ENCODE assay signal across 1 cellular context in genomic region chr10:100620087-100620835, GRCh38.
TF ChIP-seq lines count a peak whose summit lies in the region.

No MANE protein-coding gene starts in this region.

TF ChIP-seq in HEK293, 187 proteins besides CTCF, POLR2A, EP300 and RAD21 (continued from another document):
- TF ChIP-seq WT1 (tag by site-specific recombination; IDR thresholded peaks at IDR 0.05) (no peak), ZNF112 (tag by site-specific recombination; IDR thresholded peaks at IDR 0.05) (no peak), ZNF391 (tag by site-specific recombination; IDR thresholded peaks at IDR 0.05; ENCODE audit: borderline replicate concordance, low read depth) (no peak), KLF17 (tag by site-specific recombination; IDR thresholded peaks at IDR 0.05) (no peak)
- TF ChIP-seq, protein P1, sequence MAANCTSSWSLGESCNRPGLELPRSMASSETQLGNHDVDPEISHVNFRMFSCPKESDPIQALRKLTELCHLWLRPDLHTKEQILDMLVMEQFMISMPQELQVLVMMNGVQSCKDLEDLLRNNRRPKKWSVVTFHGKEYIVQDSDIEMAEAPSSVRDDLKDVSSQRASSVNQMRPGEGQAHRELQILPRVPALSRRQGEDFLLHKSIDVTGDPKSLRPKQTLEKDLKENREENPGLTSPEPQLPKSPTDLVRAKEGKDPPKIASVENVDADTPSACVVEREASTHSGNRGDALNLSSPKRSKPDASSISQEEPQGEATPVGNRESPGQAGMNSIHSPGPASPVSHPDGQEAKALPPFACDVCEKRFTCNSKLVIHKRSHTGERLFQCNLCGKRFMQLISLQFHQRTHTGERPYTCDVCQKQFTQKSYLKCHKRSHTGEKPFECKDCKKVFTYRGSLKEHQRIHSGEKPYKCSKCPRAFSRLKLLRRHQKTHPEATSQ (tag by site-specific recombination; IDR thresholded peaks at IDR 0.05) = no peak
